Comparison of ENCODE assay signal across 21 cellular contexts in the genomic region with DNA sequence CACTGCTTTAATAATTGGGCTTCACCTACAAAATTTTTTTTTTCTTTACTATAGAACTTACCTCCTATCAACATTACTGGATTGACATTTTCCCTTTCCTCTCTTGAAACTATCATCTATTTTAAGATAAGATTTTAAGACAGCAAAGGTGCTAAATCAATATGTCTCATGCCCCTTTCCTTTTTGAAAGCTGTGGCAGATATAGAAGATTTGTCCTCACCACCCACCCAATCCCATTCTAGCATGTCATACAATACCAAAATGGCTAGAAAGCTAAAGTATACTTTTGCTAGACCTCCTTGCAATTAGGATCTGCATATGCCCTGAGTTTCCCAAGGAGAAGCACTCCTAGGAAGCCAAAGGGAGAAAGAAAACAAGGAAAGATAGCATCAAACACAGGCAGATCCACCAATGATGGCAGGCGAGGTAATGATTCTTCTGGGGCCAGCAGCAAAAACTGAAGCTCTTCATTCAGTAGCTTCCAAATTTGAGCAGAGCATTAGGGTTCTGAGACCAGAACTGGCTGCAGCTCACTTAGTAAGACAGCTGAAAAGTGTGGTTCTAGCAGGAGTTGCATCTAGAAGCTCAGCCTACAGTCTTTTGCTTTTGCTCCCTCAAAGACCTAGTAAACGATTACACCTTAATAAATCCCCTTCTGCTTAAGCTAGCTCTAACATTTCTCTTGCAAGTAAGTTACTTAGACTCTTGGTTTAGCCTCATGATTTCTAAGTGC.
"Had no signal": no experiment of that assay in that cellular context is flagged by ENCODE, and none has a peak within 500 bp of the region (broad histone marks: within the 10 kb centered on the region; RNA-seq: fewer than 3 reads in every experiment).

No MANE protein-coding gene starts in this region.

- H3K4me3 ChIP-seq: dorsolateral prefrontal cortex, heart left ventricle, lung, psoas muscle, right lobe of liver, tibial artery, upper lobe of left lung, uterus had no signal

- H3K36me3 ChIP-seq: heart left ventricle, neutrophil, right lobe of liver, tibial artery, upper lobe of left lung, uterus had no signal

- H3K9me3 Mint-ChIP-seq: naive B cell; stimulated activated memory B cell treated with anti-CD40 and anti-IgM and Interleukin-4, amounts not matched to agents 10 μg/mL and 1 μg/mL and 100 μg/mL, for 72 hours; stimulated activated naive CD8-positive, alpha-beta T cell treated with anti-CD3 and anti-CD28 coated beads, Interleukin-15, Interleukin-2, amounts not matched to agents 100 ng/mL and 50 ng/mL, for 24 hours had no signal

- DNase-seq: dorsolateral prefrontal cortex; effector CD8-positive, alpha-beta T cell; heart left ventricle; hippocampal formation; left colon; left ventricle myocardium superior; mesenchymal stem cell; naive B cell; psoas muscle; retina; right lobe of liver; stimulated activated CD4-positive, alpha-beta T cell treated with anti-CD3 and anti-CD28 coated beads, Interleukin-4, amount 100 ng/mL, for 1 hour; stimulated activated CD8-positive, alpha-beta memory T cell treated with anti-CD3 and anti-CD28 coated beads, Interleukin-4, amount 100 ng/mL, for 48 hours; tibial artery; upper lobe of left lung; uterus had no signal

- H3K27ac Mint-ChIP-seq: stimulated activated naive CD8-positive, alpha-beta T cell treated with anti-CD3 and anti-CD28 coated beads, Interleukin-15, Interleukin-2, amounts not matched to agents 100 ng/mL and 50 ng/mL, for 24 hours had no signal

- H3K27ac ChIP-seq: dorsolateral prefrontal cortex, heart left ventricle, neutrophil, psoas muscle, right lobe of liver, tibial artery, upper lobe of left lung, uterus had no signal

- H3K36me3 Mint-ChIP-seq: naive B cell; stimulated activated memory B cell treated with anti-CD40 and anti-IgM and Interleukin-4, amounts not matched to agents 10 μg/mL and 1 μg/mL and 100 μg/mL, for 72 hours had no signal

- H3K9me3 ChIP-seq: heart left ventricle, neutrophil, psoas muscle, right lobe of liver, tibial artery, upper lobe of left lung, uterus had no signal

- H3K27me3 ChIP-seq: dorsolateral prefrontal cortex, heart left ventricle, neutrophil, right lobe of liver, tibial artery, upper lobe of left lung, uterus had no signal

- H3K4me1 ChIP-seq: right lobe of liver, tibial artery, upper lobe of left lung, uterus had no signal

- H3K27me3 Mint-ChIP-seq: naive B cell; stimulated activated memory B cell treated with anti-CD40 and anti-IgM and Interleukin-4, amounts not matched to agents 10 μg/mL and 1 μg/mL and 100 μg/mL, for 72 hours; stimulated activated naive CD8-positive, alpha-beta T cell treated with anti-CD3 and anti-CD28 coated beads, Interleukin-15, Interleukin-2, amounts not matched to agents 100 ng/mL and 50 ng/mL, for 24 hours had no signal

- H3K4me3 Mint-ChIP-seq: naive B cell; stimulated activated memory B cell treated with anti-CD40 and anti-IgM and Interleukin-4, amounts not matched to agents 10 μg/mL and 1 μg/mL and 100 μg/mL, for 72 hours; stimulated activated naive CD8-positive, alpha-beta T cell treated with anti-CD3 and anti-CD28 coated beads, Interleukin-15, Interleukin-2, amounts not matched to agents 100 ng/mL and 50 ng/mL, for 24 hours had no signal

- ATAC-seq: esophagus mucosa; heart left ventricle; left colon; left ventricle myocardium superior; psoas muscle; right lobe of liver; stimulated activated memory B cell treated with anti-CD40 and anti-IgM and Interleukin-4, amounts not matched to agents 10 μg/mL and 1 μg/mL and 100 μg/mL, for 72 hours had no signal
